1 cellular context compared by ENCODE assay signal in the genomic region with DNA sequence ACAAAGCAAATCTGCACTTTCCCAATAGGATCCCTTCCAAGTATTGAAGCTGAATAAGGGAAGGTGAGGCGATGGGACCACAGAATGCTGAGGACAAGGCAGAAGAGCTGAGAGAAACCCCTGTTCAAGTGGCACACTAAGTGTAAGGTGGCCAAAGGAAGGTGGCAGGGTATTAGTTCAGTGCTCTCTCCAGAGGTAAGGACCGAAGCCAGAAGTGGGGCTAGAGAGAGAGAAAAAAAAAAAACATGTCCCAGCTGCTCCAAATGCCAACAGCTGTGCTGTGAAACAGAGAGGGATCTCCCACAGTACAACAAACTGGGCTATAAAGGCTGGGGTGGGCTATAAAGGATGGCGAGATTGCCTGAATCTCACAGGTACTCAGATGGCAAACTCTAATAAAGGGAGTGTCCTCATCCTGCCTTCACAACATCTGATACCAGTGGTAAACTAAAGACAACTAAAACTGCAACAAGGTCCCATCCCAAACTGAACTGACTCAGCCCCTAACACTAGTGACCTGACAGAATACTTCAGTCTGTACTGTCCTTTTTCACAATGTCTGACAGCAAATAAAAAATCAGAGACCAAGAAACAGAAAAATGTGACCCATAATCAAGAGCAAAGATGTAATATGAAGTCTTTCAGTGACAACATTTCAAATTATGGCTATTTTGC.
TF ChIP-seq lines count a peak whose summit lies in the region.

No MANE protein-coding gene starts in this region.

TF ChIP-seq in GM23338, 12 proteins besides CTCF, POLR2A, EP300 and RAD21 (continued from another document):
- TF ChIP-seq, protein P1, sequence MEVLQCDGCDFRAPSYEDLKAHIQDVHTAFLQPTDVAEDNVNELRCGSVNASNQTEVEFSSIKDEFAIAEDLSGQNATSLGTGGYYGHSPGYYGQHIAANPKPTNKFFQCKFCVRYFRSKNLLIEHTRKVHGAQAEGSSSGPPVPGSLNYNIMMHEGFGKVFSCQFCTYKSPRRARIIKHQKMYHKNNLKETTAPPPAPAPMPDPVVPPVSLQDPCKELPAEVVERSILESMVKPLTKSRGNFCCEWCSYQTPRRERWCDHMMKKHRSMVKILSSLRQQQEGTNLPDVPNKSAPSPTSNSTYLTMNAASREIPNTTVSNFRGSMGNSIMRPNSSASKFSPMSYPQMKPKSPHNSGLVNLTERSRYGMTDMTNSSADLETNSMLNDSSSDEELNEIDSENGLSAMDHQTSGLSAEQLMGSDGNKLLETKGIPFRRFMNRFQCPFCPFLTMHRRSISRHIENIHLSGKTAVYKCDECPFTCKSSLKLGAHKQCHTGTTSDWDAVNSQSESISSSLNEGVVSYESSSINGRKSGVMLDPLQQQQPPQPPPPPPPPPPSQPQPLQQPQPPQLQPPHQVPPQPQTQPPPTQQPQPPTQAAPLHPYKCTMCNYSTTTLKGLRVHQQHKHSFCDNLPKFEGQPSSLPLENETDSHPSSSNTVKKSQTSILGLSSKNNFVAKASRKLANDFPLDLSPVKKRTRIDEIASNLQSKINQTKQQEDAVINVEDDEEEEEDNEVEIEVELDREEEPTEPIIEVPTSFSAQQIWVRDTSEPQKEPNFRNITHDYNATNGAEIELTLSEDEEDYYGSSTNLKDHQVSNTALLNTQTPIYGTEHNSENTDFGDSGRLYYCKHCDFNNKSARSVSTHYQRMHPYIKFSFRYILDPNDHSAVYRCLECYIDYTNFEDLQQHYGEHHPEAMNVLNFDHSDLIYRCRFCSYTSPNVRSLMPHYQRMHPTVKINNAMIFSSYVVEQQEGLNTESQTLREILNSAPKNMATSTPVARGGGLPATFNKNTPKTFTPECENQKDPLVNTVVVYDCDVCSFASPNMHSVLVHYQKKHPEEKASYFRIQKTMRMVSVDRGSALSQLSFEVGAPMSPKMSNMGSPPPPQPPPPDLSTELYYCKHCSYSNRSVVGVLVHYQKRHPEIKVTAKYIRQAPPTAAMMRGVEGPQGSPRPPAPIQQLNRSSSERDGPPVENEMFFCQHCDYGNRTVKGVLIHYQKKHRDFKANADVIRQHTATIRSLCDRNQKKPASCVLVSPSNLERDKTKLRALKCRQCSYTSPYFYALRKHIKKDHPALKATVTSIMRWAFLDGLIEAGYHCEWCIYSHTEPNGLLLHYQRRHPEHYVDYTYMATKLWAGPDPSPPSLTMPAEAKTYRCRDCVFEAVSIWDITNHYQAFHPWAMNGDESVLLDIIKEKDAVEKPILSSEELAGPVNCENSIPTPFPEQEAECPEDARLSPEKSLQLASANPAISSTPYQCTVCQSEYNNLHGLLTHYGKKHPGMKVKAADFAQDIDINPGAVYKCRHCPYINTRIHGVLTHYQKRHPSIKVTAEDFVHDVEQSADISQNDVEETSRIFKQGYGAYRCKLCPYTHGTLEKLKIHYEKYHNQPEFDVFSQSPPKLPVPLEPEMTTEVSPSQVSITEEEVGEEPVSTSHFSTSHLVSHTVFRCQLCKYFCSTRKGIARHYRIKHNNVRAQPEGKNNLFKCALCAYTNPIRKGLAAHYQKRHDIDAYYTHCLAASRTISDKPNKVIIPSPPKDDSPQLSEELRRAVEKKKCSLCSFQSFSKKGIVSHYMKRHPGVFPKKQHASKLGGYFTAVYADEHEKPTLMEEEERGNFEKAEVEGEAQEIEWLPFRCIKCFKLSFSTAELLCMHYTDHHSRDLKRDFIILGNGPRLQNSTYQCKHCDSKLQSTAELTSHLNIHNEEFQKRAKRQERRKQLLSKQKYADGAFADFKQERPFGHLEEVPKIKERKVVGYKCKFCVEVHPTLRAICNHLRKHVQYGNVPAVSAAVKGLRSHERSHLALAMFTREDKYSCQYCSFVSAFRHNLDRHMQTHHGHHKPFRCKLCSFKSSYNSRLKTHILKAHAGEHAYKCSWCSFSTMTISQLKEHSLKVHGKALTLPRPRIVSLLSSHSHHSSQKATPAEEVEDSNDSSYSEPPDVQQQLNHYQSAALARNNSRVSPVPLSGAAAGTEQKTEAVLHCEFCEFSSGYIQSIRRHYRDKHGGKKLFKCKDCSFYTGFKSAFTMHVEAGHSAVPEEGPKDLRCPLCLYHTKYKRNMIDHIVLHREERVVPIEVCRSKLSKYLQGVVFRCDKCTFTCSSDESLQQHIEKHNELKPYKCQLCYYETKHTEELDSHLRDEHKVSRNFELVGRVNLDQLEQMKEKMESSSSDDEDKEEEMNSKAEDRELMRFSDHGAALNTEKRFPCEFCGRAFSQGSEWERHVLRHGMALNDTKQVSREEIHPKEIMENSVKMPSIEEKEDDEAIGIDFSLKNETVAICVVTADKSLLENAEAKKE (CRISPR knock-in tag; IDR thresholded peaks at IDR 0.05), result no peak
TF ChIP-seq in GM23338: peak in this region for 0.
